ENCODE assay signal across 14 cellular contexts in genomic region chr14:82009076-82009475, GRCh38.
A peak's percentile ranks its signal among the peaks of the same experiment; 100 is the strongest.
DNase-seq lines count a peak whose midpoint lies in the region; TF ChIP-seq lines count a peak whose summit lies in the region.
"Had no signal": no experiment of that assay in that cellular context is flagged by ENCODE, and none has a peak within 500 bp of the region (broad histone marks: within the 10 kb centered on the region; RNA-seq: fewer than 3 reads in every experiment).

No MANE protein-coding gene starts in this region.

- H3K27me3 ChIP-seq in SJCRH30 = no peaks in the 10 kb centered on the region
- H3K27me3 ChIP-seq: brain microvascular endothelial cell, sigmoid colon, SJSA1 had no signal

- H3K36me3 Mint-ChIP-seq in mesothelial cell of epicardium = no peaks in the 10 kb centered on the region

- peak; percentile 53 for TF ChIP-seq CTCF in mesothelial cell of epicardium (IDR thresholded peaks at IDR 0.05; ENCODE audit: unreplicated experiment)

- H3K27me3 Mint-ChIP-seq in mesothelial cell of epicardium (ENCODE audit: low read depth) = no peaks in the 10 kb centered on the region
- H3K27me3 Mint-ChIP-seq: activated CD4-positive, alpha-beta T cell treated with anti-CD3 and anti-CD28 coated beads for 36 hours had no signal

- H3K36me3 ChIP-seq in SJCRH30 = no peaks in the 10 kb centered on the region
- H3K36me3 ChIP-seq: brain microvascular endothelial cell, sigmoid colon, SJSA1 had no signal

- no peak overlapping the region for H3K4me3 Mint-ChIP-seq in mesothelial cell of epicardium
- H3K4me3 Mint-ChIP-seq: activated CD4-positive, alpha-beta T cell treated with anti-CD3 and anti-CD28 coated beads for 36 hours had no signal

- H3K27ac ChIP-seq in SJCRH30 = no peak overlapping the region
- H3K27ac ChIP-seq: brain microvascular endothelial cell, sigmoid colon, SJSA1 had no signal

- no peaks in the 10 kb centered on the region for H3K9me3 ChIP-seq in SJCRH30 (replicated peaks)
- H3K9me3 ChIP-seq: sigmoid colon, SJSA1 had no signal

- H3K9me3 Mint-ChIP-seq in mesothelial cell of epicardium = peaks cover 25% of the 10 kb centered on the region

- no peak overlapping the region for H3K27ac Mint-ChIP-seq in mesothelial cell of epicardium
- H3K27ac Mint-ChIP-seq: activated CD4-positive, alpha-beta T cell treated with anti-CD3 and anti-CD28 coated beads for 36 hours had no signal

- no peaks in the 10 kb centered on the region for H3K4me1 Mint-ChIP-seq in mesothelial cell of epicardium
- H3K4me1 Mint-ChIP-seq: activated CD4-positive, alpha-beta T cell treated with anti-CD3 and anti-CD28 coated beads for 36 hours had no signal

- no peaks in the 10 kb centered on the region for H3K4me1 ChIP-seq in SJCRH30
- H3K4me1 ChIP-seq: sigmoid colon, SJSA1 had no signal

- H3K4me3 ChIP-seq in SJCRH30 = no peak overlapping the region
- H3K4me3 ChIP-seq: sigmoid colon, SJSA1 had no signal

- DNase-seq in NCI-H1092 treated with DMSO at 0.1 percent for 48 hours (lab: John Stamatoyannopoulos, UW) = peak; percentile 9
- no peak for DNase-seq in NCI-H1092 (lab: John Stamatoyannopoulos, UW)
- DNase-seq in HT1080 (ENCODE audit: low read depth) = peak; percentile 5
- DNase-seq in SJCRH30 = peak; percentile 5 to 29
- no peak for DNase-seq in mesothelial cell of epicardium (ENCODE audit: low spot score in 2 of 2, unreplicated experiment in 2 of 2)
- DNase-seq in KG1 (lab: John Stamatoyannopoulos, UW) = no peak
- DNase-seq in NCI-H226 = no peak
- DNase-seq in COR-L47 (lab: John Stamatoyannopoulos, UW) = no peak
- DNase-seq: activated CD4-positive, alpha-beta T cell treated with anti-CD3 and anti-CD28 coated beads for 36 hours; activated effector memory CD4-positive, alpha-beta T cell treated with Interleukin-2 at 50 U/mL for 16 hours; brain microvascular endothelial cell; NCI-H1930; sigmoid colon had no signal

Comparison
In these comparisons a context has a peak if more than half of its experiments do, and no peak if none do; other contexts are left out.
1. DNase-seq: peak in NCI-H1092 treated with DMSO at 0.1 percent for 48 hours (single experiment), HT1080 (single experiment) and SJCRH30 (2 of 2); none in NCI-H1092 (single experiment), mesothelial cell of epicardium (0 of 2), KG1 (single experiment), NCI-H226 (single experiment) and COR-L47 (single experiment).